Comparison of ENCODE assay signal across 19 cellular contexts in the genomic region with DNA sequence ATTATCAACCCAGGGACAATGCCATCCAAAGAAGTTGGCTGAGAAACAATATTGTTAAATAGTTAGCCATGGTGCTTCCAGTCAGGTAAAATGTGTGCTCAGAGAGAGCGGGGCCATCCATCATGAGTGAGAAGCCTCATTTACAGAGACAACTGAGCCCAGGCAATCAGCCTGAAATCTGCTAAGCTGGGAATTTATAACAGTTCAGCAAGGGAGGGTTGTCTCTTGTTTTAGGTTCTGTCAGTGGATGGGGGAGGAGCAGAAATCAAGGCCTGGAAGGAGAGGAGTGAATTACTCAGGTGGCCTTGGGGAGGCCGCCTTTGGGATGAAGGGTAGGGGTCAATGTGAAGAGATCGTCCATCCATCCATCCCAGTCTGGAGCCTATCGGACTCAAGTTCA.
DNase-seq lines count a peak whose midpoint lies in the region; ATAC-seq and TF ChIP-seq lines count a peak whose summit lies in the region.
"Had no signal": no experiment of that assay in that cellular context is flagged by ENCODE, and none has a peak within 500 bp of the region (broad histone marks: within the 10 kb centered on the region; RNA-seq: fewer than 3 reads in every experiment).

No MANE protein-coding gene starts in this region.

- H3K9me3 Mint-ChIP-seq in brain = peaks cover 0 to 7% (median 0%) of the 10 kb centered on the region in 5 experiments
- H3K9me3 Mint-ChIP-seq: CD4-positive, alpha-beta T cell; CD8-positive, alpha-beta memory T cell had no signal

- ATAC-seq in IMR-90 (ENCODE audit: low read depth) = no peak
- ATAC-seq in GM18498 (IDR thresholded peaks at IDR 0.05; ENCODE audit: unreplicated experiment) = no peak
- ATAC-seq: A549 had no signal

- CTCF ChIA-PET in IMR-90 (lab: Yijun Ruan, JAX) (no interaction called here), RWPE1 (lab: Yijun Ruan, JAX) (no interaction called here)

- H2BK5ac ChIP-seq in IMR-90 (ENCODE audit: low read depth, low read length, poor library complexity, severe bottlenecking) = no peak overlapping the region

- peak overlapping the region in 3 of 5 experiments; percentile 47 to 68 (median 54) for H3K27ac Mint-ChIP-seq in brain
- H3K27ac Mint-ChIP-seq: CD14-positive monocyte; CD4-positive, alpha-beta T cell; CD8-positive, alpha-beta memory T cell had no signal

- BruUV-seq in IMR-90 (replicated peaks; lab: Mats Ljungman, UMichigan) = no TSS peak

- no peak overlapping the region for H2AK5ac ChIP-seq in IMR-90 (ENCODE audit: low read depth, low read length)

- TF ChIP-seq RAD21 in IMR-90 (IDR thresholded peaks at IDR 0.05; ENCODE audit: low read length) = no peak

- no peak overlapping the region for H3K9ac ChIP-seq in IMR-90 (ENCODE audit: low read depth, low read length)
- H3K9ac ChIP-seq: BLaER1 treated with 17β-estradiol and CSF1 and Interleukin-3, amounts not matched to agents 10 nM and 100 nM had no signal

- 20% methylated on average over 1 of the region's 4 CpGs; no CpG with 5 or more reads in 1 of the 2 experiments for WGBS in IMR-90 (ENCODE audit: extremely low coverage in 2 of 2, insufficient read length in 1 of 2), 2 experiments

- H3K4me1 ChIP-seq in IMR-90 (ENCODE audit: control insufficient read depth, insufficient read depth, low read length) = no peaks in the 10 kb centered on the region
- H3K4me1 ChIP-seq: A549; BE2C; BLaER1 treated with 17β-estradiol and CSF1 and Interleukin-3, amounts not matched to agents 10 nM and 100 nM had no signal

- H3K27ac ChIP-seq in IMR-90 (ENCODE audit: insufficient read depth, low read length) = no peak overlapping the region
- no peak overlapping the region for H3K27ac ChIP-seq in RWPE1
- H3K27ac ChIP-seq: A549; BLaER1 treated with 17β-estradiol and CSF1 and Interleukin-3, amounts not matched to agents 10 nM and 100 nM had no signal

- no peak overlapping the region for H2BK20ac ChIP-seq in IMR-90 (ENCODE audit: low read depth, low read length)

- no peak overlapping the region for H3K4me3 Mint-ChIP-seq in brain
- H3K4me3 Mint-ChIP-seq: CD4-positive, alpha-beta T cell; CD8-positive, alpha-beta memory T cell had no signal

- H3K56ac ChIP-seq in IMR-90 (ENCODE audit: extremely low read depth, insufficient read depth, low read length) = no peak overlapping the region

- no peaks in the 10 kb centered on the region for H3K9me1 ChIP-seq in IMR-90 (ENCODE audit: insufficient read depth, low read length)

- no peaks in the 10 kb centered on the region for H3K79me1 ChIP-seq in IMR-90 (ENCODE audit: low read depth in 1 of 2, low read length in 2 of 2)

- no peak overlapping the region for H2BK120ac ChIP-seq in IMR-90 (ENCODE audit: low read depth, low read length)

- no peak overlapping the region for H4K8ac ChIP-seq in IMR-90 (ENCODE audit: low read depth in 2 of 2, low read length in 2 of 2)

- H2AFZ ChIP-seq in IMR-90 (replicated peaks; ENCODE audit: low read length, poor library complexity) = peak overlapping the region; percentile 2

- no peaks in the 10 kb centered on the region for H4K20me1 ChIP-seq in IMR-90 (ENCODE audit: insufficient read depth, low read length)
- H4K20me1 ChIP-seq: BLaER1 treated with 17β-estradiol and CSF1 and Interleukin-3, amounts not matched to agents 10 nM and 100 nM had no signal

- H3K27me3 Mint-ChIP-seq in brain = peaks cover 8% of the 10 kb centered on the region
- H3K27me3 Mint-ChIP-seq: CD4-positive, alpha-beta T cell had no signal

- no peak overlapping the region for H3K18ac ChIP-seq in IMR-90 (ENCODE audit: low read depth, low read length)

- H3K4me3 ChIP-seq in IMR-90 (ENCODE audit: insufficient read depth, low read depth, low read length) = no peak overlapping the region
- H3K4me3 ChIP-seq: A549; BLaER1 treated with 17β-estradiol and CSF1 and Interleukin-3, amounts not matched to agents 10 nM and 100 nM had no signal

- no peak overlapping the region for H2BK15ac ChIP-seq in IMR-90 (ENCODE audit: low read depth, low read length)

- in situ Hi-C loops in IMR-90 (cut with MboI; ENCODE audit: low sequenced_read_pairs) = no loop called here

- H3K36me3 Mint-ChIP-seq in brain = no peaks in the 10 kb centered on the region
- H3K36me3 Mint-ChIP-seq: CD14-positive monocyte; CD8-positive, alpha-beta memory T cell had no signal

- dilution Hi-C loops in IMR-90 (cut with HindIII; ENCODE audit: low sequenced_read_pairs, unreplicated experiment) = no loop called here

- no peaks in the 10 kb centered on the region for H3K36me3 ChIP-seq in IMR-90 (ENCODE audit: control insufficient read depth, insufficient read depth, low read length)
- H3K36me3 ChIP-seq: BE2C; BLaER1 treated with 17β-estradiol and CSF1 and Interleukin-3, amounts not matched to agents 10 nM and 100 nM had no signal

- H3K9me3 ChIP-seq in IMR-90 (ENCODE audit: control insufficient read depth, insufficient read depth, low read length) = no peaks in the 10 kb centered on the region
- H3K9me3 ChIP-seq: A549; BE2C; BLaER1 treated with 17β-estradiol and CSF1 and Interleukin-3, amounts not matched to agents 10 nM and 100 nM had no signal

- intact Hi-C loops in IMR-90 (cut with micrococcal nuclease) = no loop called here

- no peak overlapping the region for H3K14ac ChIP-seq in IMR-90 (replicated peaks; ENCODE audit: low read depth, low read length)

- DNase-seq in IMR-90 (no peak), islet precursor cell (peak; percentile 10), RWPE1 (ENCODE audit: low spot score) (no peak), DMS53 (lab: John Stamatoyannopoulos, UW) (no peak)
- DNase-seq: 8988T; ACHN; BE2C; CD4-positive, alpha-beta T cell; CD8-positive, alpha-beta memory T cell; DMS 273 treated with DMSO at 0.1 percent for 48 hours; DND-41; GOT3; H7; HCEC 1CT had no signal

- peaks cover 33% of the 10 kb centered on the region for H3K4me1 Mint-ChIP-seq in brain
- H3K4me1 Mint-ChIP-seq: CD8-positive, alpha-beta memory T cell had no signal

- no peaks in the 10 kb centered on the region; the same call in 1 of the 2 replicates for H3K27me3 ChIP-seq in IMR-90 (ENCODE audit: control insufficient read depth, insufficient read depth, low read length)
- H3K27me3 ChIP-seq: BE2C; BLaER1 treated with 17β-estradiol and CSF1 and Interleukin-3, amounts not matched to agents 10 nM and 100 nM had no signal

- H3K4ac ChIP-seq in IMR-90 (ENCODE audit: low read depth, low read length) = no peak overlapping the region

- TF ChIP-seq CTCF in IMR-90 (conservative IDR thresholded peaks at IDR 0.05; ENCODE audit: low read depth, low read length) = no peak
- no peak for TF ChIP-seq CTCF in brain (conservative IDR thresholded peaks at IDR 0.05)
- no peak for TF ChIP-seq CTCF in RWPE1 (conservative IDR thresholded peaks at IDR 0.05; ENCODE audit: low read depth)

- POLR2A ChIA-PET in IMR-90 (lab: Charles Lee; ENCODE audit: unreplicated experiment) (no interaction called here), RWPE1 (lab: Yijun Ruan, JAX; ENCODE audit: low non-redundant PET) (no interaction called here)

- H4K91ac ChIP-seq in IMR-90 (ENCODE audit: insufficient read depth, low read depth, low read length) = no peak overlapping the region

- no peak overlapping the region for H3K23ac ChIP-seq in IMR-90 (ENCODE audit: low read depth, low read length)

- no peak overlapping the region for H3K4me2 ChIP-seq in IMR-90 (ENCODE audit: low read depth, low read length)
- H3K4me2 ChIP-seq: A549; BLaER1 treated with 17β-estradiol and CSF1 and Interleukin-3, amounts not matched to agents 10 nM and 100 nM had no signal

- H4K5ac ChIP-seq in IMR-90 (ENCODE audit: low read depth, low read length) = no peak overlapping the region

- H2AK9ac ChIP-seq in IMR-90 (replicated peaks; ENCODE audit: low read depth, low read length, poor library complexity) = no peak overlapping the region

- no peak for TF ChIP-seq POLR2A in IMR-90 (IDR thresholded peaks at IDR 0.05; ENCODE audit: low read depth, low read length)

TF ChIP-seq in IMR-90, 13 proteins besides CTCF, POLR2A, EP300 and RAD21:
- TF ChIP-seq NFE2L2 (IDR thresholded peaks at IDR 0.05; ENCODE audit: low read depth, low read length) = no peak
- no peak for TF ChIP-seq BHLHE40 (IDR thresholded peaks at IDR 0.05; ENCODE audit: low read depth, low read length)
- TF ChIP-seq RFX5 (IDR thresholded peaks at IDR 0.05; ENCODE audit: low read depth, low read length) = no peak
- no peak for TF ChIP-seq FOS (IDR thresholded peaks at IDR 0.05; ENCODE audit: low read depth, low read length)
- TF ChIP-seq CHD1 (IDR thresholded peaks at IDR 0.05; ENCODE audit: low read depth, low read length) = no peak
- TF ChIP-seq USF2 (IDR thresholded peaks at IDR 0.05; ENCODE audit: low read depth, low read length) = no peak
- no peak for TF ChIP-seq RCOR1 (IDR thresholded peaks at IDR 0.05; ENCODE audit: insufficient replicate concordance, low read length)
- no peak for TF ChIP-seq SMC3 (IDR thresholded peaks at IDR 0.05; ENCODE audit: low read depth, low read length)
- no peak for TF ChIP-seq MAZ (IDR thresholded peaks at IDR 0.05; ENCODE audit: borderline replicate concordance, low read depth, low read length)
- no peak for TF ChIP-seq MXI1 (IDR thresholded peaks at IDR 0.05; ENCODE audit: borderline replicate concordance, low read depth, low read length)
- TF ChIP-seq MAFK (IDR thresholded peaks at IDR 0.05; ENCODE audit: low read depth, low read length) = no peak
- TF ChIP-seq, protein P1, sequence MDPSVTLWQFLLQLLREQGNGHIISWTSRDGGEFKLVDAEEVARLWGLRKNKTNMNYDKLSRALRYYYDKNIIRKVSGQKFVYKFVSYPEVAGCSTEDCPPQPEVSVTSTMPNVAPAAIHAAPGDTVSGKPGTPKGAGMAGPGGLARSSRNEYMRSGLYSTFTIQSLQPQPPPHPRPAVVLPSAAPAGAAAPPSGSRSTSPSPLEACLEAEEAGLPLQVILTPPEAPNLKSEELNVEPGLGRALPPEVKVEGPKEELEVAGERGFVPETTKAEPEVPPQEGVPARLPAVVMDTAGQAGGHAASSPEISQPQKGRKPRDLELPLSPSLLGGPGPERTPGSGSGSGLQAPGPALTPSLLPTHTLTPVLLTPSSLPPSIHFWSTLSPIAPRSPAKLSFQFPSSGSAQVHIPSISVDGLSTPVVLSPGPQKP (IDR thresholded peaks at IDR 0.05; ENCODE audit: borderline replicate concordance, low read depth, low read length) = no peak
- TF ChIP-seq CEBPB (IDR thresholded peaks at IDR 0.05; ENCODE audit: low read depth, low read length) = no peak
